In genomic region chr10:77007836-77008235, GRCh38 we compare ENCODE assay signal across 14 cellular contexts.
DNase-seq lines count a peak whose midpoint lies in the region; ATAC-seq and TF ChIP-seq lines count a peak whose summit lies in the region.
"Had no signal": no experiment of that assay in that cellular context is flagged by ENCODE, and none has a peak within 500 bp of the region (broad histone marks: within the 10 kb centered on the region; RNA-seq: fewer than 3 reads in every experiment).

No MANE protein-coding gene starts in this region.

- no peak for TF ChIP-seq CTCF in chondrocyte (IDR thresholded peaks at IDR 0.05)
- TF ChIP-seq CTCF in progenitor cell of endocrine pancreas (IDR thresholded peaks at IDR 0.05; ENCODE audit: unreplicated experiment), result no peak

- H3K36me3 Mint-ChIP-seq in chondrocyte (ENCODE audit: low read depth) (peaks cover 4% of the 10 kb centered on the region), progenitor cell of endocrine pancreas (ENCODE audit: insufficient read depth) (no peaks in the 10 kb centered on the region)
- no peaks in the 10 kb centered on the region for H3K36me3 Mint-ChIP-seq in stimulated activated memory B cell treated with anti-CD40 and anti-IgM and Interleukin-4, amounts not matched to agents 10 μg/mL and 1 μg/mL and 100 μg/mL, for 72 hours
- H3K36me3 Mint-ChIP-seq: CD8-positive, alpha-beta T cell had no signal

- H3K27ac Mint-ChIP-seq in chondrocyte (ENCODE audit: unreplicated experiment), result peak overlapping the region; percentile 2
- no peak overlapping the region for H3K27ac Mint-ChIP-seq in stimulated activated memory B cell treated with anti-CD40 and anti-IgM and Interleukin-4, amounts not matched to agents 10 μg/mL and 1 μg/mL and 100 μg/mL, for 72 hours
- H3K27ac Mint-ChIP-seq in progenitor cell of endocrine pancreas, result no peak overlapping the region
- H3K27ac Mint-ChIP-seq: CD8-positive, alpha-beta T cell; T-helper 1 cell treated with Interleukin-12 subunit alpha and Interleukin-12 subunit beta and Interleukin-4 antibody, amounts not matched to agents 30 μg/mL and 1 μg/mL, for 36 hours had no signal

- DNase-seq in chondrocyte (ENCODE audit: low spot score) (no peak), Right ventricle myocardium superior (no peak), progenitor cell of endocrine pancreas (ENCODE audit: low spot score, unreplicated experiment) (no peak), GF-D8 (lab: John Stamatoyannopoulos, UW) (no peak)
- DNase-seq: CD8-positive, alpha-beta T cell; gastrocnemius medialis; left ventricle myocardium superior; NCI-H1436 treated with DMSO at 0.1 percent for 48 hours; stimulated activated CD4-positive, alpha-beta T cell treated with anti-CD3 and anti-CD28 coated beads, Interleukin-2, amount 100 ng/mL, for 24 hours had no signal

- ATAC-seq in GM18867 (IDR thresholded peaks at IDR 0.05; ENCODE audit: unreplicated experiment) (peak; percentile 95), GM21447 (IDR thresholded peaks at IDR 0.05; ENCODE audit: unreplicated experiment) (peak; percentile 89), HG03095 (IDR thresholded peaks at IDR 0.05; ENCODE audit: unreplicated experiment) (peak; percentile 74), Right ventricle myocardium superior (ENCODE audit: poor library complexity) (no peak)
- no peak for ATAC-seq in stimulated activated memory B cell treated with anti-CD40 and anti-IgM and Interleukin-4, amounts not matched to agents 10 μg/mL and 1 μg/mL and 100 μg/mL, for 72 hours
- ATAC-seq: CD8-positive, alpha-beta T cell; gastrocnemius medialis; left ventricle myocardium superior had no signal

- intact Hi-C loops in Right ventricle myocardium superior (cut with DNase I), result loop anchor here (10.0 kb wide), 1 partner anchor 1613 kb away; no protein-coding TSS in a partner anchor

- H3K27me3 Mint-ChIP-seq in chondrocyte (ENCODE audit: low read depth) (no peaks in the 10 kb centered on the region), progenitor cell of endocrine pancreas (peaks cover 11% of the 10 kb centered on the region)
- H3K27me3 Mint-ChIP-seq in stimulated activated memory B cell treated with anti-CD40 and anti-IgM and Interleukin-4, amounts not matched to agents 10 μg/mL and 1 μg/mL and 100 μg/mL, for 72 hours, result no peaks in the 10 kb centered on the region

- H3K4me1 Mint-ChIP-seq in chondrocyte (ENCODE audit: low read depth) (peaks cover 39% of the 10 kb centered on the region), progenitor cell of endocrine pancreas (ENCODE audit: low read depth) (peaks cover 1% of the 10 kb centered on the region)
- peaks cover 9% of the 10 kb centered on the region for H3K4me1 Mint-ChIP-seq in stimulated activated memory B cell treated with anti-CD40 and anti-IgM and Interleukin-4, amounts not matched to agents 10 μg/mL and 1 μg/mL and 100 μg/mL, for 72 hours

- H3K4me3 Mint-ChIP-seq in chondrocyte (ENCODE audit: unreplicated experiment) (peak overlapping the region; percentile 17), progenitor cell of endocrine pancreas (ENCODE audit: low read depth) (no peak overlapping the region)
- no peak overlapping the region for H3K4me3 Mint-ChIP-seq in stimulated activated memory B cell treated with anti-CD40 and anti-IgM and Interleukin-4, amounts not matched to agents 10 μg/mL and 1 μg/mL and 100 μg/mL, for 72 hours
- H3K4me3 Mint-ChIP-seq: CD8-positive, alpha-beta T cell; T-helper 1 cell treated with Interleukin-12 subunit alpha and Interleukin-12 subunit beta and Interleukin-4 antibody, amounts not matched to agents 30 μg/mL and 1 μg/mL, for 36 hours had no signal

- H3K9me3 Mint-ChIP-seq in chondrocyte (ENCODE audit: low read depth) (no peaks in the 10 kb centered on the region), progenitor cell of endocrine pancreas (ENCODE audit: low read depth) (no peaks in the 10 kb centered on the region)
- no peaks in the 10 kb centered on the region for H3K9me3 Mint-ChIP-seq in stimulated activated memory B cell treated with anti-CD40 and anti-IgM and Interleukin-4, amounts not matched to agents 10 μg/mL and 1 μg/mL and 100 μg/mL, for 72 hours
- H3K9me3 Mint-ChIP-seq: CD8-positive, alpha-beta T cell; T-helper 1 cell treated with Interleukin-12 subunit alpha and Interleukin-12 subunit beta and Interleukin-4 antibody, amounts not matched to agents 30 μg/mL and 1 μg/mL, for 36 hours had no signal

Comparison
In these comparisons a context has a peak if more than half of its experiments do, and no peak if none do; other contexts are left out.
1. ATAC-seq: peak in GM18867 (single experiment), GM21447 (single experiment) and HG03095 (single experiment); none in Right ventricle myocardium superior (single experiment) and stimulated activated memory B cell treated with anti-CD40 and anti-IgM and Interleukin-4, amounts not matched to agents 10 μg/mL and 1 μg/mL and 100 μg/mL, for 72 hours (single experiment).